29 cellular contexts compared by ENCODE assay signal in the genomic region with DNA sequence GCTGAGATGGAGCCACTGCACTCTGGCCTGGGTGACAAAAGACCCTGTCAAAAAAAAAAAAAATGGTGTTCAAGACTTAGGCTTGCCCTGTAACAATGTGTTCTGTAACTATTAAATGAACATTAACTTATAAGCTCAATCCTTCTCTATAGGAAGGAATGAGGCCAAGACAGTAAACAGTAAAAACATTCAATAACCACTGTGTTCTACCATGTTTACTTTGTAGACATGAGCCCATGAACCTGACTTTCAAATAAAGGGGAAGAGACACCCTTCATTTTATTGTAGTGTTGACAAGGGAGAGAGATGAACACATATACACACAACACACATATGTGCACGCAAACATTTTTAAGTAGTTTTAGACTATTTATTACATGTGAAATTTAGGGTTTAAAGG.
"Had no signal": no experiment of that assay in that cellular context is flagged by ENCODE, and none has a peak within 500 bp of the region (broad histone marks: within the 10 kb centered on the region; RNA-seq: fewer than 3 reads in every experiment).

No MANE protein-coding gene starts in this region.

- H3K9me3 Mint-ChIP-seq: naive thymus-derived CD4-positive, alpha-beta T cell; natural killer cell; nephron; neural progenitor cell; stimulated activated memory B cell treated with anti-CD40 and anti-IgM and Interleukin-4, amounts not matched to agents 10 μg/mL and 1 μg/mL and 100 μg/mL, for 72 hours; stimulated activated naive CD8-positive, alpha-beta T cell treated with anti-CD3 and anti-CD28 coated beads, Interleukin-15, amount 100 ng/mL, for 72 hours; type B pancreatic cell had no signal

- H3K27ac Mint-ChIP-seq: naive thymus-derived CD4-positive, alpha-beta T cell; natural killer cell; nephron; neural progenitor cell; progenitor cell of endocrine pancreas; stimulated activated memory B cell treated with anti-CD40 and anti-IgM and Interleukin-4, amounts not matched to agents 10 μg/mL and 1 μg/mL and 100 μg/mL, for 72 hours; stimulated activated naive CD8-positive, alpha-beta T cell treated with anti-CD3 and anti-CD28 coated beads, Interleukin-15, amount 100 ng/mL, for 72 hours; type B pancreatic cell had no signal

- H3K27me3 Mint-ChIP-seq: progenitor cell of endocrine pancreas; stimulated activated memory B cell treated with anti-CD40 and anti-IgM and Interleukin-4, amounts not matched to agents 10 μg/mL and 1 μg/mL and 100 μg/mL, for 72 hours; stimulated activated naive CD8-positive, alpha-beta T cell treated with anti-CD3 and anti-CD28 coated beads, Interleukin-15, amount 100 ng/mL, for 72 hours; type B pancreatic cell had no signal

- H3K9me3 ChIP-seq: pancreas, psoas muscle, right lobe of liver, sigmoid colon, suprapubic skin, testis, tibial artery, transverse colon, upper lobe of right lung, uterus had no signal

- H3K4me1 ChIP-seq: neural progenitor cell, pancreas, psoas muscle, right lobe of liver, sigmoid colon, suprapubic skin, testis, tibial artery, transverse colon, upper lobe of right lung, uterus had no signal

- H3K9ac ChIP-seq: neural progenitor cell had no signal

- H3K27ac ChIP-seq: neural progenitor cell, pancreas, psoas muscle, right lobe of liver, sigmoid colon, suprapubic skin, testis, tibial artery, transverse colon, upper lobe of right lung, uterus had no signal

- H3K36me3 ChIP-seq: neural progenitor cell, pancreas, right lobe of liver, sigmoid colon, suprapubic skin, tibial artery, transverse colon, upper lobe of right lung, uterus had no signal

- DNase-seq: naive thymus-derived CD4-positive, alpha-beta T cell; natural killer cell; nucleus accumbens; pancreas; posterior cingulate gyrus; psoas muscle; right cardiac atrium; sigmoid colon; small intestine; stimulated activated CD4-positive, alpha-beta T cell treated with anti-CD3 and anti-CD28 coated beads, Interleukin-15, amount 100 ng/mL, for 24 hours; stimulated activated CD4-positive, alpha-beta T cell treated with anti-CD3 and anti-CD28 coated beads, Interleukin-2, amount 100 ng/mL, for 24 hours; stimulated activated CD4-positive, alpha-beta T cell treated with anti-CD3 and anti-CD28 coated beads, Interleukin-2, amount 100 ng/mL, for 48 hours; stimulated activated CD4-positive, alpha-beta T cell treated with anti-CD3 and anti-CD28 coated beads, Interleukin-4, amount 100 ng/mL, for 24 hours; stimulated activated naive CD4-positive, alpha-beta T cell; stimulated activated naive CD8-positive, alpha-beta T cell treated with anti-CD3 and anti-CD28 coated beads, Interleukin-15, amount 100 ng/mL, for 72 hours; stimulated activated naive CD8-positive, alpha-beta T cell treated with anti-CD3 and anti-CD28 coated beads, Interleukin-15, Interleukin-2, amounts not matched to agents 100 U/mL and 50 U/mL, for 24 hours; substantia nigra; testis; tibial artery; transverse colon; upper lobe of right lung; uterus had no signal

- H3K4me1 Mint-ChIP-seq: natural killer cell had no signal

- H3K4me3 Mint-ChIP-seq: naive thymus-derived CD4-positive, alpha-beta T cell; natural killer cell; nephron; neural progenitor cell; stimulated activated memory B cell treated with anti-CD40 and anti-IgM and Interleukin-4, amounts not matched to agents 10 μg/mL and 1 μg/mL and 100 μg/mL, for 72 hours; stimulated activated naive CD8-positive, alpha-beta T cell treated with anti-CD3 and anti-CD28 coated beads, Interleukin-15, amount 100 ng/mL, for 72 hours; type B pancreatic cell had no signal

- H3K4me2 ChIP-seq: neural progenitor cell had no signal

- H2AFZ ChIP-seq: neural progenitor cell had no signal

- H3K4me3 ChIP-seq: neural progenitor cell, pancreas, psoas muscle, right lobe of liver, sigmoid colon, suprapubic skin, testis, tibial artery, transverse colon, upper lobe of right lung, uterus had no signal

- H3K36me3 Mint-ChIP-seq: naive thymus-derived CD4-positive, alpha-beta T cell; natural killer cell; neural progenitor cell; stimulated activated memory B cell treated with anti-CD40 and anti-IgM and Interleukin-4, amounts not matched to agents 10 μg/mL and 1 μg/mL and 100 μg/mL, for 72 hours; type B pancreatic cell had no signal

- H3K27me3 ChIP-seq: neural progenitor cell, pancreas, right lobe of liver, sigmoid colon, suprapubic skin, testis, tibial artery, transverse colon, upper lobe of right lung, uterus had no signal
